8 cellular contexts compared by ENCODE assay signal in the genomic region with DNA sequence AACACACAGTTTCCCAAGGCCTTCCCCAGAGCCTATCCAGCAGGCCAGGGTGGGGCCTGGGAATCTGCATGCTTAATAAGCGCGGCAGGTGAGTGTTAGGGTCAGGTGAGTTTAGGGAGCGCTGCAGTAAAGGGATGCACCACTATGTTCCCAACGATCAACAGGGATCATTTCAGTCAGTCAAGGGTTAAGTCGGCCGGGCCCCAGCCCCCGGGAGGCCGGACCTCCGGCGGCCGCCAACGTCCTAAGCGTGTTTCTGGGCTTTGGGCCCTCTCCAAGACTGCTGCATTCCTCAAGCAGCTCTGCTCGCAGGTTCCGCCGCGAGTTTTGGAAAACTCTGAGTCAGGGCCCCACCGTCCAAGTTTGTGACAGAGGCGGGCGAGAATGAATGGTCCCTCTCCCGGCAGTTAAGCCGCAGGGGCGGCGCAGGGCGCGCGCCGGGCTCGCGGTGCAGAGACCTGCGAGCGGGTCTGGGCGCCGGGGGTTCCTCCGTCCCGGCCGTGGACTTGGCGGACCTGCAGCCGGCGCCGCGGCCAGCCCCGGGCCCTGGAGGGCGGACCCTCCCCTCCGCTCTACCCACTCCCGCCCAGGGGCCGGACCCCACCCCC.
DNase-seq lines count a peak whose midpoint lies in the region; ATAC-seq, FAIRE-seq and TF ChIP-seq lines count a peak whose summit lies in the region.
"Had no signal": no experiment of that assay in that cellular context is flagged by ENCODE, and none has a peak within 500 bp of the region (broad histone marks: within the 10 kb centered on the region; RNA-seq: fewer than 3 reads in every experiment).

No MANE protein-coding gene starts in this region.

- peak overlapping the region; percentile 61 for H3K14ac ChIP-seq in IMR-90 (replicated peaks; ENCODE audit: low read depth, low read length)

- H4K5ac ChIP-seq in IMR-90 (ENCODE audit: low read depth, low read length): peak overlapping the region; percentile 13; the same call in 1 of the 2 replicates

- peaks cover 41 to 82% of the 10 kb centered on the region in 2 experiments for H3K79me1 ChIP-seq in IMR-90 (ENCODE audit: low read depth in 1 of 2, low read length in 2 of 2)

- H3K9me3 ChIP-seq in IMR-90 (ENCODE audit: control insufficient read depth, insufficient read depth, low read length): no peaks in the 10 kb centered on the region
- no peaks in the 10 kb centered on the region for H3K9me3 ChIP-seq in HepG2 (ENCODE audit: low read length)
- H3K9me3 ChIP-seq in thymus (ENCODE audit: control insufficient read depth): no peaks in the 10 kb centered on the region

- peak overlapping the region; percentile 81 for H2BK120ac ChIP-seq in IMR-90 (ENCODE audit: low read depth, low read length)

- no peak for FAIRE-seq in HepG2 (lab: Jason Lieb, UNC)

- peak overlapping the region; percentile 71 for H2AFZ ChIP-seq in IMR-90 (replicated peaks; ENCODE audit: low read length, poor library complexity)
- H2AFZ ChIP-seq in HepG2 (ENCODE audit: low read length): no peak overlapping the region

- H2BK20ac ChIP-seq in IMR-90 (ENCODE audit: low read depth, low read length): peak overlapping the region; percentile 83

- peak overlapping the region; percentile 44; the same call in 1 of the 2 replicates for H3K23ac ChIP-seq in IMR-90 (ENCODE audit: low read depth, low read length)

- peak overlapping the region; percentile 29 for H2BK5ac ChIP-seq in IMR-90 (ENCODE audit: low read depth, low read length, poor library complexity, severe bottlenecking)

- H3K27ac ChIP-seq in IMR-90 (ENCODE audit: insufficient read depth, low read length): peak overlapping the region; percentile 48
- H3K27ac ChIP-seq in coronary artery: peak overlapping the region in 1 of 2 donors; percentile 43
- H3K27ac ChIP-seq in HepG2 (ENCODE audit: extremely low read length, insufficient read depth, low read length): no peak overlapping the region
- no peak overlapping the region for H3K27ac ChIP-seq in thymus (ENCODE audit: low read depth)

- H2AK5ac ChIP-seq in IMR-90 (ENCODE audit: low read depth, low read length): peak overlapping the region; percentile 51; the same call in 1 of the 2 replicates

- intact Hi-C loops in IMR-90 (cut with micrococcal nuclease): no loop called here
- intact Hi-C loops in HepG2 (cut with micrococcal nuclease; ENCODE audit: unreplicated experiment): no loop called here

- peaks cover 21% of the 10 kb centered on the region for H3K4me1 ChIP-seq in IMR-90 (ENCODE audit: control insufficient read depth, insufficient read depth, low read length)
- H3K4me1 ChIP-seq in HepG2 (ENCODE audit: insufficient read depth, low read length): 0 out of 2 replicates have a peak, but pooled peaks cover 9% of the 10 kb centered on the region
- H3K4me1 ChIP-seq in thymus (ENCODE audit: control insufficient read depth, insufficient read depth, low read length): no peaks in the 10 kb centered on the region

- H3K36me3 ChIP-seq in IMR-90 (ENCODE audit: control insufficient read depth, insufficient read depth, low read length): no peaks in the 10 kb centered on the region
- no peaks in the 10 kb centered on the region for H3K36me3 ChIP-seq in HepG2 (replicated peaks in 1 of 2; ENCODE audit: control insufficient read depth in 1 of 2, insufficient read depth in 2 of 2, low read length in 2 of 2)
- H3K36me3 ChIP-seq in thymus (ENCODE audit: control insufficient read depth, insufficient read depth): no peaks in the 10 kb centered on the region

- peak overlapping the region; percentile 71 for H3K4ac ChIP-seq in IMR-90 (ENCODE audit: low read depth, low read length)

- POLR2A ChIA-PET in IMR-90 (lab: Charles Lee; ENCODE audit: unreplicated experiment) (no interaction called here), HepG2 (lab: Yijun Ruan, JAX) (no interaction called here)

- ATAC-seq in IMR-90 (ENCODE audit: low read depth): peak; percentile 70
- ATAC-seq in HepG2: peak; percentile 50
- ATAC-seq in HG02884 (IDR thresholded peaks at IDR 0.05; ENCODE audit: unreplicated experiment): no peak
- ATAC-seq in GM21825 (IDR thresholded peaks at IDR 0.05; ENCODE audit: unreplicated experiment): no peak
- ATAC-seq: naive thymus-derived CD4-positive, alpha-beta T cell had no signal

- CTCF ChIA-PET in IMR-90 (lab: Yijun Ruan, JAX) (interaction anchor here (1.3 to 1.5 kb wide), 2 partner anchors 133 to 135 kb away, joined by 5 to 8 read pairs; no protein-coding TSS in a partner anchor), HepG2 (lab: Yijun Ruan, JAX; ENCODE audit: low intra/inter-chr PET ratio, low total read pairs) (no interaction called here)

- TF ChIP-seq EP300 in HepG2 (IDR thresholded peaks at IDR 0.05; ENCODE audit: low read depth in 2 of 2, low read length in 2 of 2) (no peak), HepG2 (CRISPR knock-in tag; IDR thresholded peaks at IDR 0.05; ENCODE audit: borderline replicate concordance) (no peak)

- peak overlapping the region; percentile 32 to 69; a peak in 2 of 4 replicates for H4K8ac ChIP-seq in IMR-90 (ENCODE audit: low read depth in 2 of 2, low read length in 2 of 2)

- WGBS in IMR-90 (ENCODE audit: extremely low coverage in 2 of 2, insufficient read length in 1 of 2), 2 experiments: 8% methylated on average over 5 of the region's 47 CpGs; no CpG with 5 or more reads in 1 of the 2 experiments
- WGBS in HepG2 (ENCODE audit: low lambda C conversion rate): 20% methylated on average over 11 of the region's 47 CpGs
- 7% methylated on average over 47 of the region's 47 CpGs for WGBS in thymus

- peak overlapping the region; percentile 56 for H3K4me2 ChIP-seq in IMR-90 (ENCODE audit: low read depth, low read length)
- H3K4me2 ChIP-seq in HepG2 (ENCODE audit: low read depth, low read length): peak overlapping the region; percentile 70

- H4K20me1 ChIP-seq in IMR-90 (ENCODE audit: insufficient read depth, low read length) (peaks cover 16% of the 10 kb centered on the region), HepG2 (ENCODE audit: insufficient read depth, low read length) (no peaks in the 10 kb centered on the region)

- no peak overlapping the region; the same call in 1 of the 2 replicates for H3K56ac ChIP-seq in IMR-90 (ENCODE audit: extremely low read depth, insufficient read depth, low read length)

- H3K4me3 ChIP-seq in IMR-90 (ENCODE audit: insufficient read depth, low read depth, low read length) (peak overlapping the region; percentile 42), coronary artery (peak overlapping the region; percentile 73), HepG2 (replicated peaks in 1 of 3; ENCODE audit: insufficient read depth in 1 of 3, low read depth in 2 of 3, low read length in 3 of 3) (peak overlapping the region; percentile 25 to 54 (median 45); a peak in 4 of 6 replicates), thymus (ENCODE audit: low read length) (peak overlapping the region; percentile 36)

- dilution Hi-C loops in IMR-90 (cut with HindIII; ENCODE audit: low sequenced_read_pairs, unreplicated experiment): no loop called here

- peak overlapping the region; percentile 0; the same call in 1 of the 2 replicates for H3K18ac ChIP-seq in IMR-90 (ENCODE audit: low read depth, low read length)

- TF ChIP-seq POLR2A in IMR-90 (IDR thresholded peaks at IDR 0.05; ENCODE audit: low read depth, low read length): no peak
- TF ChIP-seq POLR2A in HepG2 (IDR thresholded peaks at IDR 0.05; ENCODE audit: insufficient read depth in 1 of 2, low read depth in 2 of 2, low read length in 2 of 2): no peak

- H2AK9ac ChIP-seq in IMR-90 (replicated peaks; ENCODE audit: low read depth, low read length, poor library complexity): peak overlapping the region; percentile 71

- peak overlapping the region; percentile 10; the same call in 1 of the 2 replicates for H3K9ac ChIP-seq in IMR-90 (ENCODE audit: low read depth, low read length)
- no peak overlapping the region for H3K9ac ChIP-seq in HepG2 (ENCODE audit: insufficient read depth, low read depth, low read length)

- DNase-seq in IMR-90: peak; percentile 98
- DNase-seq in coronary artery (ENCODE audit: low spot score): peak; percentile 82
- no peak for DNase-seq in HepG2 (ENCODE audit: low spot score)
- no peak for DNase-seq in LoVo (ENCODE audit: low spot score)

- H3K27me3 ChIP-seq in IMR-90 (ENCODE audit: control insufficient read depth, insufficient read depth, low read length): no peaks in the 10 kb centered on the region
- H3K27me3 ChIP-seq in HepG2 (ENCODE audit: control insufficient read depth in 1 of 2, insufficient read depth in 2 of 2, low read length in 2 of 2): peaks cover 0 to 54% of the 10 kb centered on the region in 2 experiments
- H3K27me3 ChIP-seq in thymus (ENCODE audit: control insufficient read depth, insufficient read depth): peaks cover 25% of the 10 kb centered on the region

- H3K79me2 ChIP-seq in HepG2 (ENCODE audit: insufficient read depth, low read length): no peaks in the 10 kb centered on the region

- BruUV-seq in IMR-90 (replicated peaks; lab: Mats Ljungman, UMichigan) (no TSS peak), HepG2 (replicated peaks; lab: Mats Ljungman, UMichigan) (no TSS peak)

- peak overlapping the region; percentile 79 for H4K91ac ChIP-seq in IMR-90 (ENCODE audit: insufficient read depth, low read depth, low read length)

- peaks cover 24% of the 10 kb centered on the region for H3K9me1 ChIP-seq in IMR-90 (ENCODE audit: insufficient read depth, low read length)

- in situ Hi-C loops in IMR-90 (cut with MboI; ENCODE audit: low sequenced_read_pairs): loop anchor here (25.0 kb wide), 2 partner anchors 161 to 311 kb away; no protein-coding TSS in a partner anchor
- in situ Hi-C loops in HepG2 (cut with HindIII; ENCODE audit: extremely low pct_ligation_motif_present, low pct_unique_long_range_greater_than_20kb): no loop called here

- peak overlapping the region; percentile 39; the same call in 1 of the 3 replicates for H2BK15ac ChIP-seq in IMR-90 (ENCODE audit: low read depth, low read length)

- TF ChIP-seq CTCF in IMR-90 (conservative IDR thresholded peaks at IDR 0.05; ENCODE audit: low read depth, low read length): no peak
- TF ChIP-seq CTCF in coronary artery (IDR thresholded peaks at IDR 0.05): no peak
- TF ChIP-seq CTCF in HepG2 (CRISPR knock-in tag; IDR thresholded peaks at IDR 0.05): no peak

- TF ChIP-seq RAD21 in IMR-90 (IDR thresholded peaks at IDR 0.05; ENCODE audit: low read length) (no peak; the same call in 1 of the 2 replicates), HepG2 (CRISPR knock-in tag; IDR thresholded peaks at IDR 0.05) (no peak)

TF ChIP-seq in IMR-90, 13 proteins besides CTCF, POLR2A, EP300 and RAD21 (continues in another document):
- TF ChIP-seq BHLHE40 (IDR thresholded peaks at IDR 0.05; ENCODE audit: low read depth, low read length): peak; percentile 51
- 0 out of 2 replicates have a peak, but pooled peaks have one; percentile 14 for TF ChIP-seq SMC3 (IDR thresholded peaks at IDR 0.05; ENCODE audit: low read depth, low read length)

TF ChIP-seq in HepG2, 621 proteins besides CTCF, POLR2A, EP300 and RAD21 (continues in another document):
- TF ChIP-seq ZNF558 (CRISPR knock-in tag; IDR thresholded peaks at IDR 0.05; ENCODE audit: borderline replicate concordance): no peak
- TF ChIP-seq ZNF749 (CRISPR knock-in tag; IDR thresholded peaks at IDR 0.05; ENCODE audit: borderline replicate concordance): no peak
- TF ChIP-seq ATF7-NPFF (CRISPR knock-in tag; IDR thresholded peaks at IDR 0.05; ENCODE audit: low read depth): no peak
- TF ChIP-seq ESRRA (CRISPR knock-in tag; IDR thresholded peaks at IDR 0.05; ENCODE audit: low read depth): no peak
- no peak for TF ChIP-seq TEAD2 (CRISPR knock-in tag; IDR thresholded peaks at IDR 0.05)

Comparison
In these comparisons a context has a peak if more than half of its experiments do, and no peak if none do; other contexts are left out.
1. ATAC-seq: peak in IMR-90 (single experiment) and HepG2 (single experiment); none in HG02884 (single experiment) and GM21825 (single experiment).
2. DNase-seq: peak in IMR-90 (single experiment) and coronary artery (single experiment); none in HepG2 (single experiment) and LoVo (single experiment).
3. Peak in every context shown above with its lines, with median percentiles within 50 percentile points of each other: H3K4me3 ChIP-seq.